ENCODE assay signal across 16 cellular contexts in the genomic region with DNA sequence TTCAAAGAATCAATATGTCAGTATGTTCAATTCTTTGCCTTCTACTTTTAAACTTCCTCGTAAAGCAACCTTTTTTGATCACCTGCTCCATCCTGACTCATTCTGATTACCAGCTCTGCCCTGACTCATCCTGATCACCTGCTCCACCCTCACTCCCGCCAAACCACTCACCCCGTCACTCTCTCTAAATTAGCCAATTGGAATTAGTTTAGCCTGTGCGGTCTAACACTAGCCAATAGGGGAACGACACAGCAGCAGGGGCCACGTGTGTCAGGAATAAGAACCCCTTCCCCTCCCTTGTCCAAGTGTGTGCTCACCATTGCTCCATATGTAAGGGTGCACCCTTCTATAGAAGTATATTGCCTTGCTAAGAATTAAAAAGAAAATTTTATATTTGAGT. TPM values are rescaled to one million over a fixed set of nuclear protein-coding genes. Genes with fewer than 3 reads are reported as not detected.
DNase-seq lines count a peak whose midpoint lies in the region; ATAC-seq, FAIRE-seq and TF ChIP-seq lines count a peak whose summit lies in the region.
"Not testable (repeated sequence)": the region's sequence is repeated elsewhere in the genome, so short reads cannot be mapped to it uniquely, and the experiment has no call there.
"Had no signal": no experiment of that assay in that cellular context is flagged by ENCODE, and none has a peak within 500 bp of the region (broad histone marks: within the 10 kb centered on the region; RNA-seq: fewer than 3 reads in every experiment).

No MANE protein-coding gene starts in this region.

- peak; percentile 68; the same call in 1 of the 2 replicates for ATAC-seq in Panc1
- ATAC-seq in WTC11, result peak; percentile 31; the same call in 1 of the 2 replicates
- peak; percentile 78 for ATAC-seq in K562
- peak; percentile 93 for ATAC-seq in foreskin keratinocyte
- ATAC-seq in mucosa of descending colon, result peak; percentile 92

- not testable (repeated sequence) for H3K4me3 ChIP-seq in Panc1 (ENCODE audit: low read depth in 2 of 2, low read length in 2 of 2); K562; mucosa of descending colon; transverse colon

- peak overlapping the region; percentile 94 for H3K27ac Mint-ChIP-seq in Calu3 (ENCODE audit: unreplicated experiment)
- H3K27ac Mint-ChIP-seq in WTC11, result not testable (repeated sequence)

- H3K9ac ChIP-seq in K562 (ENCODE audit: insufficient read depth in 1 of 2, low read depth in 2 of 2, low read length in 2 of 2), result not testable (repeated sequence)

- not testable (repeated sequence) for H3K27me3 Mint-ChIP-seq in Calu3 (ENCODE audit: unreplicated experiment); WTC11 (ENCODE audit: low read depth)

- POLR2A ChIA-PET in Panc1 (lab: Charles Lee); WTC11 (lab: Charles Lee); K562 (lab: Yijun Ruan, JAX): not testable (repeated sequence)

- not testable (repeated sequence) for H4K20me1 ChIP-seq in K562 (replicated peaks; ENCODE audit: control insufficient read depth, insufficient read depth, low read length)

- not testable (repeated sequence) for H3K27ac ChIP-seq in Panc1 (ENCODE audit: low read length)
- H3K27ac ChIP-seq in K562 (ENCODE audit: extremely low read depth, low read depth, low read length) (peak overlapping the region; percentile 64; the same call in 1 of the 3 replicates), foreskin keratinocyte (peak overlapping the region; percentile 23), transverse colon (peak overlapping the region in 2 of 4 donors; percentile 11 to 34)

- H3K79me2 ChIP-seq in K562 (ENCODE audit: control insufficient read depth, insufficient read depth, low read length), result not testable (repeated sequence)

- FAIRE-seq in K562 (lab: Jason Lieb, UNC), result not testable (repeated sequence)

- peaks cover 21% of the 10 kb centered on the region for H3K4me1 Mint-ChIP-seq in Calu3 (ENCODE audit: low read depth, unreplicated experiment)
- H3K4me1 Mint-ChIP-seq in WTC11, result peaks cover 15% of the 10 kb centered on the region

- not testable (repeated sequence) for H3K27me3 ChIP-seq in Panc1 (ENCODE audit: control insufficient read depth, insufficient read depth, low read length); K562 (ENCODE audit: control insufficient read depth in 2 of 2, insufficient read depth in 2 of 2, low read length in 2 of 2); foreskin keratinocyte; transverse colon

- H3K4me2 ChIP-seq in K562 (ENCODE audit: insufficient read depth, low read length), result not testable (repeated sequence)

- in situ Hi-C loops in Panc1 (cut with HindIII; ENCODE audit: low pct_unique_long_range_greater_than_20kb, low sequenced_read_pairs); K562 (cut with MboI); transverse colon (cut with MboI; ENCODE audit: low pct_ligation_motif_present in 1 of 4, low pct_unique_long_range_greater_than_20kb in 1 of 4, low sequenced_read_pairs in 3 of 4): not testable (repeated sequence)

- not testable (repeated sequence) for BruUV-seq in Calu3 (replicated peaks; lab: Mats Ljungman, UMichigan); Panc1 (replicated peaks; lab: Mats Ljungman, UMichigan); K562 (replicated peaks; lab: Mats Ljungman, UMichigan)

- H3K9me3 ChIP-seq in Panc1 (ENCODE audit: control insufficient read depth, insufficient read depth, low read depth, low read length); K562 (replicated peaks; ENCODE audit: control insufficient read depth, insufficient read depth, low read depth, low read length); mucosa of descending colon; transverse colon: not testable (repeated sequence)

- CTCF ChIA-PET in Calu3 (lab: Charles Lee); Panc1 (lab: Charles Lee); WTC11 (lab: Charles Lee); K562 (lab: Yijun Ruan, JAX; ENCODE audit: low intra/inter-chr PET ratio): not testable (repeated sequence)

- not testable (repeated sequence) for TF ChIP-seq CTCF in Calu3 (IDR thresholded peaks at IDR 0.05; ENCODE audit: unreplicated experiment); Panc1 (IDR thresholded peaks at IDR 0.05); WTC11 (IDR thresholded peaks at IDR 0.05); K562 (IDR thresholded peaks at IDR 0.05 in 2 of 3, conservative IDR thresholded peaks at IDR 0.05 in 1 of 3; ENCODE audit: insufficient read depth in 2 of 3, low read depth in 1 of 3, low read length in 3 of 3); foreskin keratinocyte (conservative IDR thresholded peaks at IDR 0.05); mucosa of descending colon (IDR thresholded peaks at IDR 0.05); transverse colon (IDR thresholded peaks at IDR 0.05)

- H3K36me3 ChIP-seq in Panc1 (ENCODE audit: control insufficient read depth, insufficient read depth, low read length); K562 (ENCODE audit: control insufficient read depth, insufficient read depth, low read length); mucosa of descending colon (ENCODE audit: low read depth); transverse colon: not testable (repeated sequence)

- not testable (repeated sequence) for H2AFZ ChIP-seq in K562 (ENCODE audit: low read depth, low read length)

- not testable (repeated sequence) for H3K4me1 ChIP-seq in Panc1 (ENCODE audit: control insufficient read depth, insufficient read depth, low read length); mucosa of descending colon (ENCODE audit: low read depth); transverse colon
- peaks cover 0 to 17% of the 10 kb centered on the region in 2 experiments; a peak in 2 of 5 replicates for H3K4me1 ChIP-seq in K562 (replicated peaks in 1 of 2; ENCODE audit: control insufficient read depth in 2 of 2, insufficient read depth in 2 of 2, low read length in 2 of 2)
- peaks cover 15% of the 10 kb centered on the region for H3K4me1 ChIP-seq in foreskin keratinocyte

- H3K4me3 Mint-ChIP-seq in Calu3 (ENCODE audit: low read depth, unreplicated experiment), result peak overlapping the region; percentile 8
- not testable (repeated sequence) for H3K4me3 Mint-ChIP-seq in WTC11

- not testable (repeated sequence) for H3K9me3 Mint-ChIP-seq in Calu3 (ENCODE audit: low read depth, unreplicated experiment); WTC11

- peak; percentile 87 for DNase-seq in Calu3
- DNase-seq in HT1080 (ENCODE audit: low read depth), result peak; percentile 93
- DNase-seq in Panc1 (ENCODE audit: low read depth, low spot score), result peak; percentile 93
- DNase-seq in WTC11 (ENCODE audit: low spot score), result not testable (repeated sequence)
- peak in 1 of 4 experiments; percentile 35 for DNase-seq in K562 (ENCODE audit: extremely low read depth in 1 of 4, low spot score in 3 of 4)
- DNase-seq in foreskin keratinocyte, result peak; percentile 68 to 92
- DNase-seq in mucosa of descending colon, result peak in 2 of 3 donors; percentile 14 to 31
- peak; percentile 43 for DNase-seq in transverse colon

- intact Hi-C loops in Calu3 (cut with micrococcal nuclease; ENCODE audit: unreplicated experiment), result loop anchor here (2.0 kb wide), 1 partner anchor 57 kb away; no protein-coding TSS in a partner anchor
- intact Hi-C loops in Panc1 (cut with micrococcal nuclease; ENCODE audit: unreplicated experiment); K562 (cut with micrococcal nuclease); mucosa of descending colon (cut with DNase I, micrococcal nuclease); transverse colon (cut with DNase I; ENCODE audit: low total_unique reads): not testable (repeated sequence)

- H3K36me3 Mint-ChIP-seq in Calu3 (ENCODE audit: insufficient read depth, unreplicated experiment); WTC11: not testable (repeated sequence)

- TF ChIP-seq RAD21 in K562 (CRISPR knock-in tag; conservative IDR thresholded peaks at IDR 0.05 in 1 of 2, IDR thresholded peaks at IDR 0.05 in 1 of 2), result not testable (repeated sequence)

- H3K9me1 ChIP-seq in K562 (ENCODE audit: control insufficient read depth, insufficient read depth, low read length), result not testable (repeated sequence)

- 9% methylated on average over 6 of the region's 6 CpGs for WGBS in K562 (ENCODE audit: insufficient coverage, low coverage, missing lambda C conversion rate)
- WGBS in transverse colon (ENCODE audit: low coverage in 1 of 2), 2 donors, result 51 to 70% methylated on average over 2 to 6 of the region's 6 CpGs

- not testable (repeated sequence) for TF ChIP-seq POLR2A in K562 (conservative IDR thresholded peaks at IDR 0.05); transverse colon (IDR thresholded peaks at IDR 0.05)

- not testable (repeated sequence) for TF ChIP-seq EP300 in K562 (IDR thresholded peaks at IDR 0.05; ENCODE audit: low read length); transverse colon (IDR thresholded peaks at IDR 0.05; ENCODE audit: low read depth)

RNA-seq across cellular contexts. Expression of a gene that starts 1.5 kb away (rescaled TPM):
- total RNA-seq in Calu3 (2022) (not detected in 2 replicates), Panc1 (2021; ENCODE audit: unreplicated experiment) (not detected), WTC11 (2021) (not detected in 3 replicates), K562 (2014; rRNA removed) (not detected in 2 replicates), K562 (2014; rRNA removed; fragmentation: Illumina TruSeq; extraction: Trizol) (0.40 TPM in 1 of 2 replicates, not detected in the other), K562 (2015; rRNA removed; fragmentation: Illumina TruSeq; extraction: Trizol) (not detected in 2 replicates), K562 (2021) (not detected in 2 replicates), foreskin keratinocyte (not detected in 2 replicates), mucosa of descending colon (under 1 TPM in 1 of 3 donors, not detected in 2; 0.43 TPM), transverse colon (not detected)
- total RNA-seq in HT1080 (2014; rRNA removed; shearing (Covaris generic)), result not detected in 2 replicates
- polyA plus RNA-seq in HT1080 (2015; cell fraction: cytosol; rRNA removed), result not detected in 2 replicates
- polyA plus RNA-seq in HT1080 (2015; cell fraction: nucleus; rRNA removed), result not detected in 2 replicates
- not detected for polyA plus RNA-seq in Panc1 (2012; ENCODE audit: insufficient read length)
- 0.51 TPM in 1 of 2 replicates, not detected in the other for total RNA-seq in K562 (2011; cell fraction: chromatin; rRNA removed; ENCODE audit: low replicate concordance)
- total RNA-seq in K562 (2011; cell fraction: nucleolus; rRNA removed), result not detected in 2 replicates
- not detected in 2 replicates for total RNA-seq in K562 (2011; cell fraction: nucleoplasm; rRNA removed)
- polyA plus RNA-seq in K562 (2011; rRNA removed) (not detected in 2 replicates), K562 (2014; fragmentation: Illumina TruSeq; extraction: Trizol) (not detected in 2 replicates), K562 (2014; fragmentation: Nextera tagmentation; extraction: Ambion mirVana) (not detected), K562 (2014; rRNA removed) (not detected in 2 replicates), foreskin keratinocyte (not detected in 2 replicates)
- not detected in 2 replicates for polyA plus RNA-seq in K562 (2011; cell fraction: cytosol; rRNA removed)
- polyA plus RNA-seq in K562 (2011; cell fraction: nucleus; rRNA removed), result 0.18 TPM in 1 of 2 replicates, not detected in the other
- 0.25 TPM in 1 of 2 replicates, not detected in the other for polyA plus RNA-seq in K562 (2012)
- polyA minus RNA-seq in K562 (2011; rRNA and poly(A)+ RNA removed), result not detected in 2 replicates
- polyA minus RNA-seq in K562 (2011; cell fraction: cytosol; rRNA and poly(A)+ RNA removed), result not detected in 2 replicates
- polyA minus RNA-seq in K562 (2011; cell fraction: nucleus; rRNA and poly(A)+ RNA removed), result 0.27 TPM in 1 of 2 replicates, not detected in the other
- total RNA-seq: activated CD8-positive, alpha-beta memory T cell treated with anti-CD3 and anti-CD28 coated beads, Interleukin-2, amount 10 ng/mL, durations not matched to agents 7 days and 5 days; activated T-helper 1 cell treated with anti-CD3 and anti-CD28 coated beads, Interleukin-12 subunit alpha, Interleukin-12 subunit beta, Interleukin-2, Interleukin-4 antibody, amounts not matched to agents 30 ng/mL and 10 ng/mL and 1 ng/mL, durations not matched to agents 14 hours and 24 hours and 36 hours; left cardiac atrium; natural killer cell treated with Interleukin-12 subunit alpha and Interleukin-12 subunit beta and Interleukin-15 and Interleukin-18, amount 100 ng/mL, for 72 hours; osteocyte; Right ventricle myocardium inferior; ureter had no signal
- polyA plus RNA-seq: CD14-positive monocyte had no signal

Comparison
In these comparisons a context has a peak if more than half of its experiments do, and no peak if none do; other contexts are left out.
1. ATAC-seq: peak in every context shown above with its lines; median percentile 93 in foreskin keratinocyte; 92 in mucosa of descending colon; 78 in K562; 68 in Panc1; 31 in WTC11.